Comparison of ENCODE assay signal across 1 cellular context in genomic region chr6:12535915-12536314, GRCh38.
TF ChIP-seq lines count a peak whose summit lies in the region.

No MANE protein-coding gene starts in this region.

TF ChIP-seq in GM23338, 12 proteins besides CTCF, POLR2A, EP300 and RAD21 (continued from another document):
- no peak for TF ChIP-seq ETS1 (IDR thresholded peaks at IDR 0.05)
